In the genomic region with DNA sequence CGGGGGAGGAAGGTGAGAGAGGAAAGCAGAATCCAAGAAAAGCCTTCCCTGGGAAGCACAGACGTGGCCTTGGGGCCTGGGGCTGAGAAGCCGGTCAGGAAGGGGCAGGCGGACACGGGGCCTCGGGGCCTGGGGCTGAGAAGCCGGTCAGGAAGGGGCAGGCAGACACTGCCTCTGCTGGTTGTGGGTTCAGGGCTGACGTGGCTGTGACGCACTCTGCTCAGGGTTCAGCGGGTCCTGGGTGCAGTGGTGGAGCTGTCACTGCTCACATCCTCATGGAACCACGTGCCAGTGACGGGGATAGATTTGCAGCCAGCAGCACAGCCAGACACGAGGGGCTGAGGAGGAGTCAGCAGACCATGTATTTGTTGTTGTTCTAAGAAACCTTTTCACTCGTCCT, we compare ENCODE assay signal across 29 cellular contexts. TPM values are rescaled to one million over a fixed set of nuclear protein-coding genes. Genes with fewer than 3 reads are reported as not detected.
"Had no signal": no experiment of that assay in that cellular context is flagged by ENCODE, and none has a peak within 500 bp of the region (broad histone marks: within the 10 kb centered on the region; RNA-seq: fewer than 3 reads in every experiment).

No MANE protein-coding gene starts in this region.

- H3K27me3 Mint-ChIP-seq: activated naive CD4-positive, alpha-beta T cell treated with anti-CD3 and anti-CD28 coated beads, Interleukin-2, amount 50 U/mL, for 24 hours; IgD-negative memory B cell had no signal

- H3K9me3 ChIP-seq: ascending aorta, body of pancreas had no signal

- H3K9ac ChIP-seq: KMS-11 had no signal

- H3K27ac Mint-ChIP-seq: activated CD8-positive, alpha-beta T cell treated with anti-CD3 and anti-CD28 coated beads, Interleukin-2, amount 10 ng/mL, durations not matched to agents 7 days and 5 days; activated naive CD4-positive, alpha-beta T cell treated with anti-CD3 and anti-CD28 coated beads, Interleukin-2, amount 50 U/mL, for 24 hours; IgD-negative memory B cell; T-cell had no signal

- H3K4me1 ChIP-seq: ascending aorta, body of pancreas had no signal

- FAIRE-seq: bronchial epithelial cell, RCC 7860 had no signal

- DNase-seq: activated CD4-positive, alpha-beta T cell treated with anti-CD3 and anti-CD28 coated beads, Interleukin-2, amount 50 U/mL, for 1 hour; activated CD4-positive, CD25-positive, alpha-beta regulatory T cell; activated CD8-positive, alpha-beta memory T cell treated with anti-CD3 and anti-CD28 coated beads, Interleukin-2, amount 50 U/mL, for 48 hours; activated CD8-positive, alpha-beta T cell treated with anti-CD3 and anti-CD28 coated beads, Interleukin-2, amount 10 ng/mL, durations not matched to agents 7 days and 5 days; activated effector memory CD4-positive, alpha-beta T cell treated with Interleukin-2 at 50 U/mL for 16 hours; activated naive CD4-positive, alpha-beta T cell; activated T-cell treated with anti-CD3 and anti-CD28 coated beads, Interleukin-2, amount 50 U/mL, for 1 hour; amniotic stem cell; body of pancreas; central memory CD4-positive, alpha-beta T cell; MM.1S; NCI-H1105 treated with DMSO at 0.1 percent for 48 hours; NCI-H146; NCI-H187 treated with DMSO at 0.1 percent for 48 hours; NCI-H2081 treated with DMSO at 0.1 percent for 48 hours; NCI-H446; NCI-H524; PC-3; SHP77 treated with DMSO at 0.1 percent for 48 hours; T-cell; T-helper 2 cell had no signal

- H3K9me3 Mint-ChIP-seq: activated naive CD4-positive, alpha-beta T cell treated with anti-CD3 and anti-CD28 coated beads, Interleukin-2, amount 50 U/mL, for 24 hours had no signal

- H3K36me3 ChIP-seq: ascending aorta had no signal

- H3K4me2 ChIP-seq: KMS-11 had no signal

- H3K27me3 ChIP-seq: ascending aorta, body of pancreas had no signal

- H3K4me3 ChIP-seq: ascending aorta, body of pancreas, SK-N-MC had no signal

- H3K4me1 Mint-ChIP-seq: activated naive CD4-positive, alpha-beta T cell treated with anti-CD3 and anti-CD28 coated beads, Interleukin-2, amount 50 U/mL, for 24 hours; IgD-negative memory B cell; T-cell had no signal

- H3K36me3 Mint-ChIP-seq: activated naive CD4-positive, alpha-beta T cell treated with anti-CD3 and anti-CD28 coated beads, Interleukin-2, amount 50 U/mL, for 24 hours; IgD-negative memory B cell; T-cell had no signal

- ATAC-seq: activated CD8-positive, alpha-beta T cell treated with anti-CD3 and anti-CD28 coated beads, Interleukin-2, amount 10 ng/mL, durations not matched to agents 7 days and 5 days; body of pancreas; PC-3; T-cell had no signal

- H3K27ac ChIP-seq: ascending aorta, body of pancreas, KMS-11, SK-N-MC, VCaP had no signal

- H3K4me3 Mint-ChIP-seq: activated CD8-positive, alpha-beta T cell treated with anti-CD3 and anti-CD28 coated beads, Interleukin-2, amount 10 ng/mL, durations not matched to agents 7 days and 5 days; activated naive CD4-positive, alpha-beta T cell treated with anti-CD3 and anti-CD28 coated beads, Interleukin-2, amount 50 U/mL, for 24 hours; T-cell had no signal

RNA-seq across cellular contexts. Expression of a gene that starts 12.8 kb away (rescaled TPM):
- total RNA-seq: activated CD8-positive, alpha-beta T cell treated with anti-CD3 and anti-CD28 coated beads, Interleukin-2, amount 10 ng/mL, durations not matched to agents 7 days and 5 days; ascending aorta; body of pancreas; bronchial epithelial cell; PC-3; T-cell had no signal
- polyA plus RNA-seq: IgD-negative memory B cell had no signal

RNA-seq across cellular contexts. Expression of a gene that starts 28.4 kb away (rescaled TPM):
- total RNA-seq: activated CD8-positive, alpha-beta T cell treated with anti-CD3 and anti-CD28 coated beads, Interleukin-2, amount 10 ng/mL, durations not matched to agents 7 days and 5 days; ascending aorta; body of pancreas; bronchial epithelial cell; PC-3; T-cell had no signal
- polyA plus RNA-seq: IgD-negative memory B cell had no signal

RNA-seq across cellular contexts. Expression of a gene that starts 53.1 kb away (rescaled TPM):
- total RNA-seq: activated CD8-positive, alpha-beta T cell treated with anti-CD3 and anti-CD28 coated beads, Interleukin-2, amount 10 ng/mL, durations not matched to agents 7 days and 5 days; ascending aorta; body of pancreas; bronchial epithelial cell; PC-3; T-cell had no signal
- polyA plus RNA-seq: IgD-negative memory B cell had no signal
